ENCODE assay signal across 9 cellular contexts in the genomic region with DNA sequence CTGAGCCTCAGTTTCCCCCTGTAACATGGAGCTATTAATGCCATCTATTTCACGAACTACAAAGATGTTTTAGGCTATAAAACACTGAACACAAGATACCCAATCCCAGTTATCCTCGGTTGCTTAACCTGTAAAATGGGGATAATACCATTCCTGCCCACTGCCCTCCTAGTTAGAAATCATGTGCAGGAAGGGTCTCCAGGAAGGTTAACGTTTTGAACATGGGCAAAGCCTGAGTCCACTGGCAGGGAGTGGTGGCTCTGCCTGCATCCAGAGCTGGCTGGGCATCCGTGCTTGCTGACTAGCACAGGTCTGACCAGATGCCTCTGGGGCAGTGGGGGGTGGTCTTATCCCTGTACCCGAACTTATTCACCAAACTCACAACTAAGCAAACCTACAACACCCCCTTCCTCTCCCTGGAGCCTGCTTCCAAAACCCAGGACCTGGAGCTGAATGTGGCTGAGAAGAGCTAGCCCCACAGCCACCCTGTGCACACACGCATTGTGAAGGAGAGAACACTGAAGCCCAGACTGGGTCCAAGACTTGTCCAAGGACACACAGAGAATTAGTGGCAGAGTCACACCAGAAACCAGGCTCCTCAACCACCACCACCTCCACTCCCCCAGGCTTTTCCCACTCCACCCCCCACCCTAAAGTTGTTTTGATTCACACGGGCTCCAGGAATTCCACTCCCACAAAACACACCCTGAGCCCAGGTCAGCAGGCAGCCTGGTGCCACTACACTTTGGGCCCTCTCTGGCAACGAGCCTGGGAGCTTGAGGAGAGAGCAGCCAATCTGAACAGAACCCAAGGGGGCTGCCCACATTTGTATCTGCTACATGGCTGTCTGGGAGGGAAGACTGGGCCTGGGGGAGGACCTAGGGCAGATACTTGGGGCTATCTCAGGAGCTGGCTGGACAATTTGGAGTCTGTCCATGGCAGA. TPM values are rescaled to one million over a fixed set of nuclear protein-coding genes. Genes with fewer than 3 reads are reported as not detected.
DNase-seq lines count a peak whose midpoint lies in the region; ATAC-seq and TF ChIP-seq lines count a peak whose summit lies in the region.
"Had no signal": no experiment of that assay in that cellular context is flagged by ENCODE, and none has a peak within 500 bp of the region (broad histone marks: within the 10 kb centered on the region; RNA-seq: fewer than 3 reads in every experiment).

No MANE protein-coding gene starts in this region.

- no peaks in the 10 kb centered on the region for H4K20me1 ChIP-seq in IMR-90 (ENCODE audit: insufficient read depth, low read length)

- H3K27me3 ChIP-seq in Caco-2 (replicated peaks; ENCODE audit: control insufficient read depth, insufficient read depth, low read length) (no peaks in the 10 kb centered on the region), IMR-90 (ENCODE audit: control insufficient read depth, insufficient read depth, low read length) (no peaks in the 10 kb centered on the region)

- H3K4me1 ChIP-seq in Caco-2, result peaks cover 22% of the 10 kb centered on the region
- peaks cover 9% of the 10 kb centered on the region; the same call in 1 of the 2 replicates for H3K4me1 ChIP-seq in IMR-90 (ENCODE audit: control insufficient read depth, insufficient read depth, low read length)

- no peak overlapping the region; the same call in 2 of the 3 replicates for H2BK15ac ChIP-seq in IMR-90 (ENCODE audit: low read depth, low read length)

- H3K9me3 Mint-ChIP-seq in Caco-2 (ENCODE audit: unreplicated experiment), result no peaks in the 10 kb centered on the region
- H3K9me3 Mint-ChIP-seq in natural killer cell, result no peaks in the 10 kb centered on the region

- no peak overlapping the region for H4K5ac ChIP-seq in IMR-90 (ENCODE audit: low read depth, low read length)

- H3K4me3 Mint-ChIP-seq in Caco-2 (ENCODE audit: unreplicated experiment) (peak overlapping the region; percentile 91), natural killer cell (peak overlapping the region; percentile 68)

- H3K27ac Mint-ChIP-seq in Caco-2 (ENCODE audit: unreplicated experiment) (no peak overlapping the region), natural killer cell (peak overlapping the region; percentile 68 to 81)

- no peak overlapping the region; the same call in 1 of the 2 replicates for H2AK5ac ChIP-seq in IMR-90 (ENCODE audit: low read depth, low read length)

- TF ChIP-seq POLR2A in IMR-90 (IDR thresholded peaks at IDR 0.05; ENCODE audit: low read depth, low read length), result no peak
- TF ChIP-seq POLR2A in GM18505 (IDR thresholded peaks at IDR 0.05; ENCODE audit: borderline replicate concordance, extremely low read depth, insufficient read depth, insufficient read length), result no peak

- H3K9ac ChIP-seq in IMR-90 (ENCODE audit: low read depth, low read length), result no peak overlapping the region

- peak overlapping the region; percentile 86 for H3K4me3 ChIP-seq in Caco-2 (ENCODE audit: low read depth, low read length)
- H3K4me3 ChIP-seq in IMR-90 (ENCODE audit: insufficient read depth, low read depth, low read length), result no peak overlapping the region

- H3K56ac ChIP-seq in IMR-90 (ENCODE audit: extremely low read depth, insufficient read depth, low read length), result no peak overlapping the region

- no peak overlapping the region for H3K4ac ChIP-seq in IMR-90 (ENCODE audit: low read depth, low read length)

- in situ Hi-C loops in IMR-90 (cut with MboI; ENCODE audit: low sequenced_read_pairs), result loop anchor here (10.0 kb wide), 1 partner anchor 555 kb away; a partner anchor contains a TSS

- H3K4me2 ChIP-seq in IMR-90 (ENCODE audit: low read depth, low read length), result no peak overlapping the region

- H3K36me3 ChIP-seq in Caco-2 (ENCODE audit: control insufficient read depth, insufficient read depth, low read length) (no peaks in the 10 kb centered on the region; the same call in 1 of the 2 replicates), IMR-90 (ENCODE audit: control insufficient read depth, insufficient read depth, low read length) (no peaks in the 10 kb centered on the region)

- no peak overlapping the region for H2BK120ac ChIP-seq in IMR-90 (ENCODE audit: low read depth, low read length)

- H3K36me3 Mint-ChIP-seq in Caco-2 (ENCODE audit: insufficient read depth, unreplicated experiment), result no peaks in the 10 kb centered on the region
- H3K36me3 Mint-ChIP-seq in natural killer cell, result no peaks in the 10 kb centered on the region

- H3K9me1 ChIP-seq in IMR-90 (ENCODE audit: insufficient read depth, low read length), result 0 out of 2 replicates have a peak, but pooled peaks cover 2% of the 10 kb centered on the region

- TF ChIP-seq RAD21 in IMR-90 (IDR thresholded peaks at IDR 0.05; ENCODE audit: low read length), result no peak

- no peaks in the 10 kb centered on the region for H3K27me3 Mint-ChIP-seq in Caco-2 (ENCODE audit: insufficient read depth, unreplicated experiment)
- H3K27me3 Mint-ChIP-seq in natural killer cell (ENCODE audit: low read depth in 2 of 2), result no peaks in the 10 kb centered on the region

- H3K18ac ChIP-seq in IMR-90 (ENCODE audit: low read depth, low read length), result no peak overlapping the region

- DNase-seq in Caco-2 (no peak), IMR-90 (no peak), natural killer cell (no peak), Ammon's horn (ENCODE audit: low spot score) (no peak), COLO829 (ENCODE audit: low spot score) (no peak)
- peak; percentile 39 to 46 for DNase-seq in activated T-cell treated with anti-CD3 and anti-CD28 coated beads, Interleukin-2, amount 50 U/mL, for 48 hours
- DNase-seq: NCI-H1930 had no signal

- TF ChIP-seq CTCF in Caco-2 (IDR thresholded peaks at IDR 0.05; ENCODE audit: insufficient read depth in 1 of 2, low read depth in 1 of 2, low read length in 1 of 2, severe bottlenecking in 1 of 2, unreplicated experiment in 1 of 2) (no peak), IMR-90 (conservative IDR thresholded peaks at IDR 0.05; ENCODE audit: low read depth, low read length) (no peak), natural killer cell (IDR thresholded peaks at IDR 0.05) (no peak)

- no peak overlapping the region for H4K8ac ChIP-seq in IMR-90 (ENCODE audit: low read depth in 2 of 2, low read length in 2 of 2)

- CTCF ChIA-PET in Caco-2 (lab: Charles Lee) (interaction anchor here (1.1 to 2.0 kb wide), 2 partner anchors 33 to 45 kb away, joined by 3 to 5 read pairs; a partner anchor contains a TSS), IMR-90 (lab: Yijun Ruan, JAX) (no interaction called here)

- no peak overlapping the region for H2BK20ac ChIP-seq in IMR-90 (ENCODE audit: low read depth, low read length)

- 45% methylated on average over 3 of the region's 8 CpGs; no CpG with 5 or more reads in 1 of the 2 experiments for WGBS in IMR-90 (ENCODE audit: extremely low coverage in 2 of 2, insufficient read length in 1 of 2), 2 experiments

- BruUV-seq in Caco-2 (replicated peaks; lab: Mats Ljungman, UMichigan), result TSS peak; percentile 51
- no TSS peak for BruUV-seq in IMR-90 (replicated peaks; lab: Mats Ljungman, UMichigan)

- no peak for ATAC-seq in IMR-90 (ENCODE audit: low read depth)
- ATAC-seq in natural killer cell, result no peak
- no peak for ATAC-seq in GM18511 (IDR thresholded peaks at IDR 0.05; ENCODE audit: unreplicated experiment)
- no peak for ATAC-seq in GM18505 (IDR thresholded peaks at IDR 0.05; ENCODE audit: unreplicated experiment)

- H2BK5ac ChIP-seq in IMR-90 (ENCODE audit: low read depth, low read length, poor library complexity, severe bottlenecking), result no peak overlapping the region

- dilution Hi-C loops in IMR-90 (cut with HindIII; ENCODE audit: low sequenced_read_pairs, unreplicated experiment), result no loop called here

- intact Hi-C loops in Caco-2 (cut with micrococcal nuclease; ENCODE audit: unreplicated experiment) (loop anchor here (10.0 kb wide), 1 partner anchor 185 kb away; a partner anchor contains a TSS), IMR-90 (cut with micrococcal nuclease) (loop anchor here (5.0 to 10.0 kb wide), 2 partner anchors 187 to 345 kb away; a partner anchor contains a TSS), natural killer cell (cut with micrococcal nuclease) (no loop called here)

- H3K4me1 Mint-ChIP-seq in Caco-2 (ENCODE audit: low read depth, unreplicated experiment) (peaks cover 6% of the 10 kb centered on the region), natural killer cell (peaks cover 54 to 75% of the 10 kb centered on the region in 2 donors)

- no peak overlapping the region for H3K14ac ChIP-seq in IMR-90 (replicated peaks; ENCODE audit: low read depth, low read length)

- no peak overlapping the region for H2AFZ ChIP-seq in IMR-90 (replicated peaks; ENCODE audit: low read length, poor library complexity)

- no peak overlapping the region for H3K23ac ChIP-seq in IMR-90 (ENCODE audit: low read depth, low read length)

- peak overlapping the region; percentile 62 for H2AK9ac ChIP-seq in IMR-90 (replicated peaks; ENCODE audit: low read depth, low read length, poor library complexity)

- H3K79me1 ChIP-seq in IMR-90 (ENCODE audit: low read depth in 1 of 2, low read length in 2 of 2), result peaks cover 0 to 7% of the 10 kb centered on the region in 2 experiments; a peak in 1 of 4 replicates

- POLR2A ChIA-PET in Caco-2 (lab: Charles Lee) (interaction anchor here (0.9 kb wide), 1 partner anchor 28 kb away, joined by 3 read pairs; no protein-coding TSS in a partner anchor), IMR-90 (lab: Charles Lee; ENCODE audit: unreplicated experiment) (no interaction called here)

- H3K27ac ChIP-seq in IMR-90 (ENCODE audit: insufficient read depth, low read length), result no peak overlapping the region

- H4K91ac ChIP-seq in IMR-90 (ENCODE audit: insufficient read depth, low read depth, low read length), result no peak overlapping the region

- H3K9me3 ChIP-seq in Caco-2 (no peaks in the 10 kb centered on the region), IMR-90 (ENCODE audit: control insufficient read depth, insufficient read depth, low read length) (no peaks in the 10 kb centered on the region)

RNA-seq across cellular contexts. Expression of a gene that starts 1.6 kb away (rescaled TPM):
- total RNA-seq in Caco-2 (2022), result 9.1 and 9.5 TPM in 2 replicates
- 0.36 and 0.56 TPM in 2 replicates for total RNA-seq in IMR-90 (2012; rRNA removed)
- 0.39 and 0.51 TPM in 2 replicates for polyA plus RNA-seq in IMR-90 (2012; rRNA removed)
- polyA plus RNA-seq in IMR-90 (2012; cell fraction: cytosol; rRNA removed), result 0.16 and 0.19 TPM in 2 replicates
- polyA plus RNA-seq in IMR-90 (2012; cell fraction: nucleus; rRNA removed; ENCODE audit: low replicate concordance), result 0.55 and 0.63 TPM in 2 replicates
- total RNA-seq in natural killer cell, result 1 to 10 TPM; 2.1 to 3.9 (median 3.2) TPM

RNA-seq across cellular contexts. Expression of a gene that starts 29.9 kb away (rescaled TPM):
- total RNA-seq in Caco-2 (2022) (13.7 and 18.0 TPM in 2 replicates), IMR-90 (2012; rRNA removed) (109 and 171 TPM in 2 replicates), natural killer cell (1 to 10 TPM in 2 of 3 donors, under 1 TPM in 1; 0.29 to 6.5 (median 2.4) TPM)
- 304 and 385 TPM in 2 replicates for polyA plus RNA-seq in IMR-90 (2012; rRNA removed)
- polyA plus RNA-seq in IMR-90 (2012; cell fraction: cytosol; rRNA removed), result 781 and 851 TPM in 2 replicates
- polyA plus RNA-seq in IMR-90 (2012; cell fraction: nucleus; rRNA removed; ENCODE audit: low replicate concordance), result 1,444 and 1,599 TPM in 2 replicates

RNA-seq across cellular contexts. Expression of a gene that starts 45.4 kb away (rescaled TPM):
- total RNA-seq in Caco-2 (2022) (10.8 and 12.1 TPM in 2 replicates), IMR-90 (2012; rRNA removed) (15.3 and 18.6 TPM in 2 replicates), natural killer cell (under 1 TPM; 0.25 to 0.70 (median 0.59) TPM)
- polyA plus RNA-seq in IMR-90 (2012; rRNA removed), result 16.9 and 18.8 TPM in 2 replicates
- polyA plus RNA-seq in IMR-90 (2012; cell fraction: cytosol; rRNA removed), result 9.3 and 12.4 TPM in 2 replicates
- 89.7 and 93.0 TPM in 2 replicates for polyA plus RNA-seq in IMR-90 (2012; cell fraction: nucleus; rRNA removed; ENCODE audit: low replicate concordance)

Comparison
In these comparisons a context has a peak if more than half of its experiments do, and no peak if none do; other contexts are left out.
1. DNase-seq: peak in activated T-cell treated with anti-CD3 and anti-CD28 coated beads, Interleukin-2, amount 50 U/mL, for 48 hours (2 of 2); none in Caco-2 (0 of 2), IMR-90 (single experiment), natural killer cell (single experiment), Ammon's horn (single experiment) and COLO829 (single experiment).